In genomic region chr20:49813305-49813974, GRCh38 we compare ENCODE assay signal across 8 cellular contexts. TPM values are rescaled to one million over a fixed set of nuclear protein-coding genes. Genes with fewer than 3 reads are reported as not detected.
DNase-seq lines count a peak whose midpoint lies in the region; ATAC-seq lines count a peak whose summit lies in the region.

No MANE protein-coding gene starts in this region.

- no peaks in the 10 kb centered on the region for H3K27me3 ChIP-seq in subcutaneous abdominal adipose tissue (ENCODE audit: control insufficient read depth in 5 of 5, insufficient read depth in 4 of 5, low read length in 5 of 5)

- peak overlapping the region; percentile 85 to 96 (median 87) for H3K4me3 ChIP-seq in subcutaneous abdominal adipose tissue (ENCODE audit: low read depth in 1 of 5, low read length in 5 of 5)

- H3K27ac Mint-ChIP-seq in T-helper 1 cell treated with Interleukin-12 subunit alpha and Interleukin-12 subunit beta and Interleukin-4 antibody, amounts not matched to agents 30 μg/mL and 1 μg/mL, for 36 hours: peak overlapping the region; percentile 97
- peak overlapping the region; percentile 98 for H3K27ac Mint-ChIP-seq in activated T-helper 17 cell treated with anti-CD3 and anti-CD28 coated beads, Interleukin-2, amount 50 U/mL, for 72 hours
- peak overlapping the region; percentile 96 to 99 (median 98) for H3K27ac Mint-ChIP-seq in immature natural killer cell

- peaks cover 40% of the 10 kb centered on the region for H3K4me1 Mint-ChIP-seq in T-helper 1 cell treated with Interleukin-12 subunit alpha and Interleukin-12 subunit beta and Interleukin-4 antibody, amounts not matched to agents 30 μg/mL and 1 μg/mL, for 36 hours (ENCODE audit: low read depth)
- peaks cover 14% of the 10 kb centered on the region for H3K4me1 Mint-ChIP-seq in activated T-helper 17 cell treated with anti-CD3 and anti-CD28 coated beads, Interleukin-2, amount 50 U/mL, for 72 hours
- H3K4me1 Mint-ChIP-seq in immature natural killer cell: peaks cover 27 to 48% of the 10 kb centered on the region in 2 donors

- H3K36me3 ChIP-seq in subcutaneous abdominal adipose tissue (ENCODE audit: control insufficient read depth in 5 of 5, insufficient read depth in 5 of 5, low read length in 5 of 5): peaks cover 2 to 15% (median 12%) of the 10 kb centered on the region in 5 donors

- DNase-seq in T-helper 1 cell: no peak
- no peak for DNase-seq in immature natural killer cell
- no peak for DNase-seq in NCI-H226
- no peak for DNase-seq in effector CD4-positive, alpha-beta T cell

- H3K4me3 Mint-ChIP-seq in T-helper 1 cell treated with Interleukin-12 subunit alpha and Interleukin-12 subunit beta and Interleukin-4 antibody, amounts not matched to agents 30 μg/mL and 1 μg/mL, for 36 hours: peak overlapping the region; percentile 97
- peak overlapping the region; percentile 98 for H3K4me3 Mint-ChIP-seq in activated T-helper 17 cell treated with anti-CD3 and anti-CD28 coated beads, Interleukin-2, amount 50 U/mL, for 72 hours
- H3K4me3 Mint-ChIP-seq in immature natural killer cell: peak overlapping the region; percentile 96

- no peak for ATAC-seq in activated T-helper 17 cell treated with anti-CD3 and anti-CD28 coated beads, Interleukin-2, amount 50 U/mL, for 72 hours (replicated peaks)
- ATAC-seq in HG03432 (IDR thresholded peaks at IDR 0.05; ENCODE audit: unreplicated experiment): no peak

- peaks cover 28% of the 10 kb centered on the region for H3K36me3 Mint-ChIP-seq in T-helper 1 cell treated with Interleukin-12 subunit alpha and Interleukin-12 subunit beta and Interleukin-4 antibody, amounts not matched to agents 30 μg/mL and 1 μg/mL, for 36 hours (ENCODE audit: low read depth)
- H3K36me3 Mint-ChIP-seq in activated T-helper 17 cell treated with anti-CD3 and anti-CD28 coated beads, Interleukin-2, amount 50 U/mL, for 72 hours (ENCODE audit: low read depth): peaks cover 46% of the 10 kb centered on the region
- H3K36me3 Mint-ChIP-seq in immature natural killer cell: peaks cover 0 to 22% (median 0%) of the 10 kb centered on the region in 3 donors

- peaks cover 5 to 24% (median 22%) of the 10 kb centered on the region in 5 donors for H3K4me1 ChIP-seq in subcutaneous abdominal adipose tissue (ENCODE audit: control insufficient read depth in 5 of 5, insufficient read depth in 5 of 5, low read length in 5 of 5)

- H3K9me3 ChIP-seq in subcutaneous abdominal adipose tissue (ENCODE audit: control insufficient read depth in 5 of 5, low read length in 5 of 5): no peaks in the 10 kb centered on the region

- H3K27ac ChIP-seq in subcutaneous abdominal adipose tissue (ENCODE audit: low read depth, low read length): peak overlapping the region; percentile 95

- H3K27me3 Mint-ChIP-seq in T-helper 1 cell treated with Interleukin-12 subunit alpha and Interleukin-12 subunit beta and Interleukin-4 antibody, amounts not matched to agents 30 μg/mL and 1 μg/mL, for 36 hours (ENCODE audit: low read depth): no peaks in the 10 kb centered on the region
- H3K27me3 Mint-ChIP-seq in activated T-helper 17 cell treated with anti-CD3 and anti-CD28 coated beads, Interleukin-2, amount 50 U/mL, for 72 hours: no peaks in the 10 kb centered on the region
- H3K27me3 Mint-ChIP-seq in immature natural killer cell (ENCODE audit: low read depth in 3 of 3): peaks cover 0 to 12% (median 6%) of the 10 kb centered on the region in 3 donors

- H3K9me3 Mint-ChIP-seq in T-helper 1 cell treated with Interleukin-12 subunit alpha and Interleukin-12 subunit beta and Interleukin-4 antibody, amounts not matched to agents 30 μg/mL and 1 μg/mL, for 36 hours: no peaks in the 10 kb centered on the region
- H3K9me3 Mint-ChIP-seq in activated T-helper 17 cell treated with anti-CD3 and anti-CD28 coated beads, Interleukin-2, amount 50 U/mL, for 72 hours: no peaks in the 10 kb centered on the region
- H3K9me3 Mint-ChIP-seq in immature natural killer cell: no peaks in the 10 kb centered on the region

- peak overlapping the region; percentile 84 to 95 (median 94) for H3K9ac ChIP-seq in subcutaneous abdominal adipose tissue (ENCODE audit: low read length in 5 of 5)

RNA-seq across cellular contexts. Expression of gene SLC9A8, which starts 0.8 kb away (rescaled TPM):
- total RNA-seq in activated T-helper 17 cell treated with anti-CD3 and anti-CD28 coated beads, Interleukin-2, amount 50 U/mL, for 72 hours: 10 to 100 TPM; 17.7 to 18.3 TPM
- polyA plus RNA-seq in immature natural killer cell: 1 to 10 TPM; 2.5 to 9.1 (median 3.2) TPM
